ENCODE assay signal across 7 cellular contexts in genomic region chr13:99281811-99282263, GRCh38. TPM values are rescaled to one million over a fixed set of nuclear protein-coding genes. Genes with fewer than 3 reads are reported as not detected.
DNase-seq lines count a peak whose midpoint lies in the region; ATAC-seq lines count a peak whose summit lies in the region.

No MANE protein-coding gene starts in this region.

- no peak overlapping the region for H3K4me3 Mint-ChIP-seq in stimulated activated naive CD8-positive, alpha-beta T cell treated with anti-CD3 and anti-CD28 coated beads, Interleukin-15, Interleukin-2, amounts not matched to agents 100 ng/mL and 50 ng/mL, for 24 hours

- peak; percentile 51 to 54 for DNase-seq in activated CD4-positive, alpha-beta T cell treated with anti-CD3 and anti-CD28 coated beads for 4 hours
- peak; percentile 86 for DNase-seq in cardiac septum (ENCODE audit: low spot score)
- no peak for DNase-seq in anterior cingulate cortex (lab: John Stamatoyannopoulos, UW)
- no peak for DNase-seq in COLO829 (ENCODE audit: low spot score)

- H3K27me3 Mint-ChIP-seq in stimulated activated naive CD8-positive, alpha-beta T cell treated with anti-CD3 and anti-CD28 coated beads, Interleukin-15, Interleukin-2, amounts not matched to agents 100 ng/mL and 50 ng/mL, for 24 hours, result no peaks in the 10 kb centered on the region

- ATAC-seq in GM19351 (IDR thresholded peaks at IDR 0.05; ENCODE audit: unreplicated experiment) (peak; percentile 75), HG03103 (IDR thresholded peaks at IDR 0.05; ENCODE audit: low read depth, unreplicated experiment) (peak; percentile 45)

- peaks cover 39% of the 10 kb centered on the region for H3K36me3 Mint-ChIP-seq in stimulated activated naive CD8-positive, alpha-beta T cell treated with anti-CD3 and anti-CD28 coated beads, Interleukin-15, Interleukin-2, amounts not matched to agents 100 ng/mL and 50 ng/mL, for 24 hours (ENCODE audit: low read depth)

- no peaks in the 10 kb centered on the region for H3K9me3 Mint-ChIP-seq in stimulated activated naive CD8-positive, alpha-beta T cell treated with anti-CD3 and anti-CD28 coated beads, Interleukin-15, Interleukin-2, amounts not matched to agents 100 ng/mL and 50 ng/mL, for 24 hours

- H3K4me1 Mint-ChIP-seq in stimulated activated naive CD8-positive, alpha-beta T cell treated with anti-CD3 and anti-CD28 coated beads, Interleukin-15, Interleukin-2, amounts not matched to agents 100 ng/mL and 50 ng/mL, for 24 hours (ENCODE audit: low read depth), result peaks cover 98% of the 10 kb centered on the region

- intact Hi-C loops in cardiac septum (cut with DNase I), result no loop called here

- peak overlapping the region; percentile 74 for H3K27ac Mint-ChIP-seq in stimulated activated naive CD8-positive, alpha-beta T cell treated with anti-CD3 and anti-CD28 coated beads, Interleukin-15, Interleukin-2, amounts not matched to agents 100 ng/mL and 50 ng/mL, for 24 hours

RNA-seq across cellular contexts. Expression of gene GPR18, which starts 23.7 kb away (rescaled TPM):
- total RNA-seq in cardiac septum, result not detected

RNA-seq across cellular contexts. Expression of gene GPR183, which starts 25.4 kb away (rescaled TPM):
- total RNA-seq in cardiac septum, result 1.1 TPM

Comparison
In these comparisons a context has a peak if more than half of its experiments do, and no peak if none do; other contexts are left out.
1. DNase-seq: peak in activated CD4-positive, alpha-beta T cell treated with anti-CD3 and anti-CD28 coated beads for 4 hours (2 of 2) and cardiac septum (single experiment); none in anterior cingulate cortex (0 of 58) and COLO829 (single experiment).